ENCODE assay signal across 14 cellular contexts in the genomic region with DNA sequence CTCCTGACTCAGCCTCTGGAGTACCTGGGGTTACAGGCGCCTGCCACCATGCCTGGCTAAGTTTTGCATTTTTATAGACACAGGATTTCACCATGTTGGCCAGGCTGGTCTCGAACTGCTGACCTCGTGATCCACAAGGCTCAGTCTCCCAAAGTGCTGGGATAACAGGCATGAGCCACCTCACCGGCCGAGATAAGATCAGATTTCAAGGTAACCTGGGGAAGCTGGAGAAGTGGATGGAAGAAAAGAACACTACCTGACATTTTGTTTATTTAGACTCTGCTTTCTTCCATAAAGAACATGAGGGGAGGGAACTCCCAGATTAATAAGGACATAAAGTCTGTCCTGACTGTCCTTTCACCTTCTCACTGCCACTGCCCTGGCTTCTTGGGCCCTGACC.
"Had no signal": no experiment of that assay in that cellular context is flagged by ENCODE, and none has a peak within 500 bp of the region (broad histone marks: within the 10 kb centered on the region; RNA-seq: fewer than 3 reads in every experiment).

No MANE protein-coding gene starts in this region.

- H3K4me3 ChIP-seq: esophagus squamous epithelium, heart right ventricle, psoas muscle, sigmoid colon, suprapubic skin had no signal

- H3K36me3 ChIP-seq: esophagus squamous epithelium, heart right ventricle, sigmoid colon, suprapubic skin had no signal

- H3K27ac ChIP-seq: esophagus squamous epithelium, heart right ventricle, psoas muscle, suprapubic skin had no signal

- H3K9me3 ChIP-seq: esophagus squamous epithelium, heart right ventricle, psoas muscle, sigmoid colon, suprapubic skin had no signal

- H3K27me3 ChIP-seq: esophagus squamous epithelium, sigmoid colon, suprapubic skin had no signal

- DNase-seq: activated CD4-positive, alpha-beta memory T cell treated with anti-CD3 and anti-CD28 coated beads for 36 hours; activated CD4-positive, alpha-beta T cell treated with anti-CD3 and anti-CD28 coated beads for 1 hour; activated naive CD8-positive, alpha-beta T cell treated with anti-CD3 and anti-CD28 coated beads, Interleukin-2, amount 10 ng/mL, durations not matched to agents 7 days and 5 days; activated T-cell treated with anti-CD3 and anti-CD28 coated beads, Interleukin-2, amount 50 U/mL, for 48 hours; aorta; esophagus squamous epithelium; heart right ventricle; naive B cell; psoas muscle; sigmoid colon; stimulated activated CD4-positive, alpha-beta T cell treated with anti-CD3 and anti-CD28 coated beads, Interleukin-4, amount 100 ng/mL, for 1 hour; stimulated activated CD8-positive, alpha-beta memory T cell treated with anti-CD3 and anti-CD28 coated beads, Interleukin-4, amount 100 ng/mL, for 48 hours; stimulated activated naive CD8-positive, alpha-beta T cell treated with anti-CD3 and anti-CD28 coated beads, Interleukin-15, Interleukin-2, amounts not matched to agents 100 U/mL and 50 U/mL, for 24 hours had no signal

- ATAC-seq: heart right ventricle; psoas muscle; stimulated activated naive CD8-positive, alpha-beta T cell treated with anti-CD3 and anti-CD28 coated beads, Interleukin-15, Interleukin-2, amounts not matched to agents 100 U/mL and 50 U/mL, for 24 hours had no signal
